34 cellular contexts compared by ENCODE assay signal in the genomic region with DNA sequence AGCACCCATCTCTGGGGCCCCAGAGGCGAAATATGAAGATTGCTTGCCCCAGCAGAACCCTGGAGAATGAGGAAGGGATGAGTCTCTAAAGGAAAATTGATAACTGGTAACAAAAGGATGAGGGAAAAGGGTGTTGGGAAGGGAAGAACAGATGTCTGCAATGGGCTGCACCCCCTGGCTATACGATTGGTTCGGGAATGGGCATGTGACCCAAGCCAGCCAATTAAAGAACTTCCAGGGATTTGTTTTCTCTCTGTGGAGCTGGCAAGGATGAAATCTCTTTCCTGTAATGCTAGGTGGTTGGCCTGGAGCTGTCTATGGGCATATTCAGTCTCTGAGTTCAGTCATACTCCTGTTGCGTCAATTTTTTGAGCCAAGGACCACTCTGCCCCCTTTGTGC. TPM values are rescaled to one million over a fixed set of nuclear protein-coding genes. Genes with fewer than 3 reads are reported as not detected.
"Had no signal": no experiment of that assay in that cellular context is flagged by ENCODE, and none has a peak within 500 bp of the region (broad histone marks: within the 10 kb centered on the region; RNA-seq: fewer than 3 reads in every experiment).

No MANE protein-coding gene starts in this region.

- H3K4me3 ChIP-seq: adrenal gland, body of pancreas, breast epithelium, Peyer's patch had no signal

- FAIRE-seq: astrocyte had no signal

- H3K4me1 Mint-ChIP-seq: activated CD4-positive, alpha-beta T cell treated with anti-CD3 and anti-CD28 coated beads, Interleukin-2, amount 10 ng/mL, durations not matched to agents 24 days and 14 days had no signal

- H3K27me3 Mint-ChIP-seq: activated CD8-positive, alpha-beta T cell treated with anti-CD3 and anti-CD28 coated beads for 36 hours had no signal

- H3K27ac Mint-ChIP-seq: activated CD4-positive, alpha-beta T cell treated with anti-CD3 and anti-CD28 coated beads, Interleukin-2, amount 10 ng/mL, durations not matched to agents 24 days and 14 days; activated CD8-positive, alpha-beta T cell treated with anti-CD3 and anti-CD28 coated beads for 36 hours; activated naive CD4-positive, alpha-beta T cell treated with anti-CD3 and anti-CD28 coated beads for 36 hours; activated naive CD4-positive, alpha-beta T cell treated with anti-CD3 and anti-CD28 coated beads, Interleukin-2, amount 50 U/mL, for 72 hours; activated T-helper 1 cell treated with anti-CD3 and anti-CD28 coated beads, Interleukin-12 subunit alpha, Interleukin-12 subunit beta, Interleukin-2, Interleukin-4 antibody, amounts not matched to agents 30 ng/mL and 10 ng/mL and 1 ng/mL, durations not matched to agents 14 hours and 24 hours and 36 hours had no signal

- H3K36me3 Mint-ChIP-seq: activated naive CD4-positive, alpha-beta T cell treated with anti-CD3 and anti-CD28 coated beads, Interleukin-2, amount 50 U/mL, for 72 hours had no signal

- H3K4me3 Mint-ChIP-seq: activated CD4-positive, alpha-beta T cell treated with anti-CD3 and anti-CD28 coated beads, Interleukin-2, amount 10 ng/mL, durations not matched to agents 24 days and 14 days; activated CD8-positive, alpha-beta T cell treated with anti-CD3 and anti-CD28 coated beads for 36 hours; activated naive CD4-positive, alpha-beta T cell treated with anti-CD3 and anti-CD28 coated beads for 36 hours; activated T-cell treated with anti-CD3 and anti-CD28 coated beads, Interleukin-2, amount 50 U/mL, for 4 hours; activated T-helper 1 cell treated with anti-CD3 and anti-CD28 coated beads, Interleukin-12 subunit alpha, Interleukin-12 subunit beta, Interleukin-2, Interleukin-4 antibody, amounts not matched to agents 30 ng/mL and 10 ng/mL and 1 ng/mL, durations not matched to agents 14 hours and 24 hours and 36 hours had no signal

- H3K27ac ChIP-seq: adrenal gland, body of pancreas, breast epithelium, Peyer's patch, VCaP had no signal

- DNase-seq: activated CD4-positive, alpha-beta T cell treated with anti-CD3 and anti-CD28 coated beads, Interleukin-2, amount 10 ng/mL, durations not matched to agents 24 days and 14 days; activated CD4-positive, alpha-beta T cell treated with anti-CD3 and anti-CD28 coated beads, Interleukin-2, amount 50 U/mL, for 4 hours; activated CD4-positive, CD25-positive, alpha-beta regulatory T cell; activated CD8-positive, alpha-beta T cell treated with anti-CD3 and anti-CD28 coated beads for 36 hours; activated gamma-delta T cell treated with Interleukin-2 at 50 U/mL for 16 hours; activated naive CD4-positive, alpha-beta T cell treated with anti-CD3 and anti-CD28 coated beads for 36 hours; activated T-cell treated with anti-CD3 and anti-CD28 coated beads for 4 hours; activated T-cell treated with anti-CD3 and anti-CD28 coated beads, Interleukin-2, amount 50 U/mL, for 4 hours; body of pancreas; caudate nucleus; cerebellar nuclear complex; Karpas-422; NCI-H1105; NCI-H1417 treated with DMSO at 0.1 percent for 48 hours; NCI-H187 treated with DMSO at 0.1 percent for 48 hours; NCI-H2081 treated with DMSO at 0.1 percent for 48 hours; NCI-H345; NCI-H524 treated with DMSO at 0.1 percent for 48 hours; PC-3; RPMI8226; SIG-M5; T-helper 1 cell; T-helper 2 cell; T-helper 9 cell had no signal

- H3K4me1 ChIP-seq: adrenal gland, body of pancreas, breast epithelium, Peyer's patch had no signal

- H3K9me3 ChIP-seq: adrenal gland, body of pancreas, breast epithelium, Peyer's patch had no signal

- H3K9me3 Mint-ChIP-seq: activated CD4-positive, alpha-beta T cell treated with anti-CD3 and anti-CD28 coated beads, Interleukin-2, amount 10 ng/mL, durations not matched to agents 24 days and 14 days; activated CD8-positive, alpha-beta T cell treated with anti-CD3 and anti-CD28 coated beads for 36 hours; activated naive CD4-positive, alpha-beta T cell treated with anti-CD3 and anti-CD28 coated beads for 36 hours; activated naive CD4-positive, alpha-beta T cell treated with anti-CD3 and anti-CD28 coated beads, Interleukin-2, amount 50 U/mL, for 72 hours; activated T-cell treated with anti-CD3 and anti-CD28 coated beads, Interleukin-2, amount 50 U/mL, for 4 hours; activated T-helper 1 cell treated with anti-CD3 and anti-CD28 coated beads, Interleukin-12 subunit alpha, Interleukin-12 subunit beta, Interleukin-2, Interleukin-4 antibody, amounts not matched to agents 30 ng/mL and 10 ng/mL and 1 ng/mL, durations not matched to agents 14 hours and 24 hours and 36 hours had no signal

- ATAC-seq: activated CD8-positive, alpha-beta T cell treated with anti-CD3 and anti-CD28 coated beads for 36 hours; activated naive CD4-positive, alpha-beta T cell treated with anti-CD3 and anti-CD28 coated beads, Interleukin-2, amount 50 U/mL, for 72 hours; activated T-cell treated with anti-CD3 and anti-CD28 coated beads, Interleukin-2, amount 50 U/mL, for 4 hours; body of pancreas; PC-3; SK-N-SH treated with all-trans-retinoic acid at 6 μM for 48 hours had no signal

- H3K27me3 ChIP-seq: adrenal gland, body of pancreas, breast epithelium, Peyer's patch had no signal

- H3K36me3 ChIP-seq: adrenal gland, breast epithelium, Peyer's patch had no signal

RNA-seq across cellular contexts. Expression of gene NPPC, which starts 12.8 kb away (rescaled TPM):
- total RNA-seq: MCF 10A, NCI-H460, PC-3, Peyer's patch had no signal
